Comparison of ENCODE assay signal across 1 cellular context in the genomic region with DNA sequence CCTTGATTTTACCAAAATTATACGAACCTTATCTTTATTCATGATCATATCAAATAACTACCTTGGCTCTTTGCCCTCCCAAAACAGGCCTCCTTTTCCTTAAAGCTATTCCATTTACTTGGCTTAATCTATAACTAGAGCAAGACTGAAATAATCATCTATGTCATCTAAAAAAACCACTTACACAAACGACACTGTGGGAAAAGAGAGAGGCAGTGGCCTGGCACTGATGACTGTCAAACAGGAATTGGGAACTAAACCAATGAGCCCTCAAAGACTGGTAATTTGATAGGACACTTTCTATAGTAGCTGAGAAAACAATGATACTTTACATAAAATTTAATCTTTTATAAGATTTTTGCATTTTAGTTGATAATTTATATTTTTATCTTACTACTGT.
TF ChIP-seq lines count a peak whose summit lies in the region.

No MANE protein-coding gene starts in this region.

TF ChIP-seq in GM12878, 131 proteins besides CTCF, POLR2A, EP300 and RAD21:
- no peak for TF ChIP-seq TCF3 (IDR thresholded peaks at IDR 0.05; ENCODE audit: borderline replicate concordance, insufficient read depth, low read depth, low read length)
- TF ChIP-seq JUND (IDR thresholded peaks at IDR 0.05; ENCODE audit: low read depth, low read length), result no peak
- TF ChIP-seq HDAC6 (IDR thresholded peaks at IDR 0.05; ENCODE audit: unreplicated experiment), result no peak
- no peak for TF ChIP-seq CEBPB (IDR thresholded peaks at IDR 0.05; ENCODE audit: borderline replicate concordance in 1 of 2, low read depth in 2 of 2, low read length in 2 of 2)
- TF ChIP-seq BHLHE40 (IDR thresholded peaks at IDR 0.05; ENCODE audit: borderline replicate concordance in 1 of 2, low read depth in 2 of 2, low read length in 1 of 2), result no peak
- no peak for TF ChIP-seq SIN3A (IDR thresholded peaks at IDR 0.05; ENCODE audit: low read depth, low read length)
- peak; percentile 21; the same call in 1 of the 2 replicates for TF ChIP-seq MTA2 (IDR thresholded peaks at IDR 0.05; ENCODE audit: low read depth)
- no peak; the same call in 1 of the 2 replicates for TF ChIP-seq RUNX3 (IDR thresholded peaks at IDR 0.05; ENCODE audit: low read length)
- TF ChIP-seq KDM1A (IDR thresholded peaks at IDR 0.05; ENCODE audit: borderline replicate concordance), result no peak
- no peak for TF ChIP-seq BCL11A (IDR thresholded peaks at IDR 0.05; ENCODE audit: low read depth, low read length)
- TF ChIP-seq RCOR1 (conservative IDR thresholded peaks at IDR 0.05; ENCODE audit: low read depth, low read length), result no peak
- no peak for TF ChIP-seq SUPT20H (IDR thresholded peaks at IDR 0.05; ENCODE audit: borderline replicate concordance, control insufficient read depth, low read depth, low read length)
- TF ChIP-seq CREM (IDR thresholded peaks at IDR 0.05; ENCODE audit: low read depth), result no peak
- TF ChIP-seq, protein P1, sequence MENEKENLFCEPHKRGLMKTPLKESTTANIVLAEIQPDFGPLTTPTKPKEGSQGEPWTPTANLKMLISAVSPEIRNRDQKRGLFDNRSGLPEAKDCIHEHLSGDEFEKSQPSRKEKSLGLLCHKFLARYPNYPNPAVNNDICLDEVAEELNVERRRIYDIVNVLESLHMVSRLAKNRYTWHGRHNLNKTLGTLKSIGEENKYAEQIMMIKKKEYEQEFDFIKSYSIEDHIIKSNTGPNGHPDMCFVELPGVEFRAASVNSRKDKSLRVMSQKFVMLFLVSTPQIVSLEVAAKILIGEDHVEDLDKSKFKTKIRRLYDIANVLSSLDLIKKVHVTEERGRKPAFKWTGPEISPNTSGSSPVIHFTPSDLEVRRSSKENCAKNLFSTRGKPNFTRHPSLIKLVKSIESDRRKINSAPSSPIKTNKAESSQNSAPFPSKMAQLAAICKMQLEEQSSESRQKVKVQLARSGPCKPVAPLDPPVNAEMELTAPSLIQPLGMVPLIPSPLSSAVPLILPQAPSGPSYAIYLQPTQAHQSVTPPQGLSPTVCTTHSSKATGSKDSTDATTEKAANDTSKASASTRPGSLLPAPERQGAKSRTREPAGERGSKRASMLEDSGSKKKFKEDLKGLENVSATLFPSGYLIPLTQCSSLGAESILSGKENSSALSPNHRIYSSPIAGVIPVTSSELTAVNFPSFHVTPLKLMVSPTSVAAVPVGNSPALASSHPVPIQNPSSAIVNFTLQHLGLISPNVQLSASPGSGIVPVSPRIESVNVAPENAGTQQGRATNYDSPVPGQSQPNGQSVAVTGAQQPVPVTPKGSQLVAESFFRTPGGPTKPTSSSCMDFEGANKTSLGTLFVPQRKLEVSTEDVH (IDR thresholded peaks at IDR 0.05; ENCODE audit: low read depth, partially characterized antibody), result no peak
- 0 out of 2 replicates have a peak, but pooled peaks have one; percentile 16 for TF ChIP-seq EED (IDR thresholded peaks at IDR 0.05; ENCODE audit: low read depth)
- TF ChIP-seq, protein P2, sequence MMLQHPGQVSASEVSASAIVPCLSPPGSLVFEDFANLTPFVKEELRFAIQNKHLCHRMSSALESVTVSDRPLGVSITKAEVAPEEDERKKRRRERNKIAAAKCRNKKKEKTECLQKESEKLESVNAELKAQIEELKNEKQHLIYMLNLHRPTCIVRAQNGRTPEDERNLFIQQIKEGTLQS (IDR thresholded peaks at IDR 0.05; ENCODE audit: borderline replicate concordance, extremely low read depth, low read depth, low read length), result no peak
- TF ChIP-seq FOXK2 (IDR thresholded peaks at IDR 0.05), result no peak
- TF ChIP-seq CHD2 (IDR thresholded peaks at IDR 0.05; ENCODE audit: borderline replicate concordance, low read depth, low read length), result no peak
- no peak for TF ChIP-seq SP1 (IDR thresholded peaks at IDR 0.05; ENCODE audit: low read depth, low read length)
- TF ChIP-seq ATF7 (IDR thresholded peaks at IDR 0.05; ENCODE audit: low read depth), result peak; percentile 31
- no peak for TF ChIP-seq HDGF (IDR thresholded peaks at IDR 0.05)
- TF ChIP-seq, protein P3, sequence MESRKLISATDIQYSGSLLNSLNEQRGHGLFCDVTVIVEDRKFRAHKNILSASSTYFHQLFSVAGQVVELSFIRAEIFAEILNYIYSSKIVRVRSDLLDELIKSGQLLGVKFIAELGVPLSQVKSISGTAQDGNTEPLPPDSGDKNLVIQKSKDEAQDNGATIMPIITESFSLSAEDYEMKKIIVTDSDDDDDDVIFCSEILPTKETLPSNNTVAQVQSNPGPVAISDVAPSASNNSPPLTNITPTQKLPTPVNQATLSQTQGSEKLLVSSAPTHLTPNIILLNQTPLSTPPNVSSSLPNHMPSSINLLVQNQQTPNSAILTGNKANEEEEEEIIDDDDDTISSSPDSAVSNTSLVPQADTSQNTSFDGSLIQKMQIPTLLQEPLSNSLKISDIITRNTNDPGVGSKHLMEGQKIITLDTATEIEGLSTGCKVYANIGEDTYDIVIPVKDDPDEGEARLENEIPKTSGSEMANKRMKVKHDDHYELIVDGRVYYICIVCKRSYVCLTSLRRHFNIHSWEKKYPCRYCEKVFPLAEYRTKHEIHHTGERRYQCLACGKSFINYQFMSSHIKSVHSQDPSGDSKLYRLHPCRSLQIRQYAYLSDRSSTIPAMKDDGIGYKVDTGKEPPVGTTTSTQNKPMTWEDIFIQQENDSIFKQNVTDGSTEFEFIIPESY (IDR thresholded peaks at IDR 0.05), result no peak
- TF ChIP-seq ZBTB40 (IDR thresholded peaks at IDR 0.05; ENCODE audit: borderline replicate concordance), result no peak
- peak in 1 of 2 experiments; percentile 19; a peak in 2 of 4 replicates for TF ChIP-seq IKZF2 (IDR thresholded peaks at IDR 0.05)
- TF ChIP-seq MYC (IDR thresholded peaks at IDR 0.05; ENCODE audit: insufficient read depth, insufficient read length, insufficient replicate concordance, low read length, severe bottlenecking), result no peak
